In the genomic region with DNA sequence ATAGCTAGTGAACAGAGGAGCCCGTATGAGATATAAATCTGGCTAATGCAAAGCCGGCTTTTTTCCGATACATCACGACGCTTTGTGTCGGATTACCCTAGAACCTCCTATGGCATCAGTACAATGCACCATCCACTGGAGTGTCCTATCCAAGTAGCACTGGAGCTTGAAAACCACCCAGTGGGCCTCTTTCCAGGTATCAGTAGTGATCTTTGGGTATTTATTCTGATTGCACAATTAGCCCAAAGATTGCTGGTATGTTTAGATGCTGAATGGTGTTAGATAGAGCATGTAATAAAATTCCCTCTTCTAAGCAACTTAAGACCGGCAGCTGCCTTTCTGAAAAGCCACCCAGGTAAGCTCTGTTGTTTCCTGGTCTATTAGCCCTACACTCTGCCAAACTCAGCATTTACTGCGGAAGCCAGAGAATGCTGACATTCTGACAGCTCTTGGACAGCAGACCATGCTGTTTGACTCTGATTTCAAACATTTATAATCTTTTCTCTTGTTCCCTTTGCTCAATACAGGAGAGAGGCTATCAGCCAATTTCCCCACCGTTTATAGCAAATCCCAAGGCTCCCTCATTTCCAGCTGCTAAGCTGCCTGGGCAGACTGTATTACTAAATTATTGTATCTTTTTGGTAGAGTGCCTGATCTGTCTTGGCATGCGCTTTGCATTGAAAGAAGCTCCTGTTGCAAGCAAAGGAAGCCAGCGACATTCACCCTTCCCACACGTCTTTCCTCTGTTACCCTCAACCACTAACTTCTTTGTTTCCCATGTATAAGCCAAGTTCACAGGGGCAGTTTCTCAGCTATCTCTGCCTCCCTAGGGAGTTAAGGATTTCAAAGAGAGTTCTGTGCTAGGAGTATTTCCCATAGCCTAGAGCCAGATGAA, we compare ENCODE assay signal across 13 cellular contexts.
DNase-seq lines count a peak whose midpoint lies in the region; ATAC-seq and TF ChIP-seq lines count a peak whose summit lies in the region.
"Had no signal": no experiment of that assay in that cellular context is flagged by ENCODE, and none has a peak within 500 bp of the region (broad histone marks: within the 10 kb centered on the region; RNA-seq: fewer than 3 reads in every experiment).

No MANE protein-coding gene starts in this region.

- intact Hi-C loops in body of pancreas (cut with DNase I): no loop called here

- 59 to 60% methylated on average over 12 of the region's 12 CpGs for WGBS in body of pancreas, 2 donors

- TF ChIP-seq CTCF in body of pancreas (IDR thresholded peaks at IDR 0.05): no peak

- peak; percentile 30 for ATAC-seq in body of pancreas
- ATAC-seq in HG03565 (IDR thresholded peaks at IDR 0.05; ENCODE audit: unreplicated experiment): no peak

- H3K4me3 ChIP-seq in body of pancreas: no peak overlapping the region
- H3K4me3 ChIP-seq: cardiac muscle cell, skin epidermis had no signal

- no peak for TF ChIP-seq POLR2A in body of pancreas (IDR thresholded peaks at IDR 0.05)

- peaks cover 6% of the 10 kb centered on the region for H3K4me1 ChIP-seq in body of pancreas

- H3K9me3 ChIP-seq in body of pancreas: no peaks in the 10 kb centered on the region
- H3K9me3 ChIP-seq: neutrophil had no signal

- no peaks in the 10 kb centered on the region for H3K36me3 ChIP-seq in body of pancreas (replicated peaks in 1 of 2; ENCODE audit: insufficient read depth in 1 of 2, low read depth in 2 of 2)
- H3K36me3 ChIP-seq: cardiac muscle cell, neutrophil had no signal

- no peak overlapping the region for H3K27ac ChIP-seq in body of pancreas
- H3K27ac ChIP-seq: cardiac muscle cell, neutrophil had no signal

- no peaks in the 10 kb centered on the region for H3K27me3 ChIP-seq in body of pancreas
- H3K27me3 ChIP-seq: cardiac muscle cell, neutrophil had no signal

- DNase-seq in NCI-H2171 treated with DMSO at 0.1 percent for 48 hours (lab: John Stamatoyannopoulos, UW) (peak; percentile 12), NCI-H2171 (lab: John Stamatoyannopoulos, UW) (no peak), body of pancreas (no peak), iPS-NIHi11 (ENCODE audit: low spot score) (peak; percentile 10), retina (peak; percentile 72), NCI-H2081 (lab: John Stamatoyannopoulos, UW) (no peak)
- no peak for DNase-seq in stimulated activated CD4-positive, alpha-beta T cell treated with anti-CD3 and anti-CD28 coated beads, Interleukin-2, amount 100 ng/mL, for 48 hours
- DNase-seq: activated naive CD4-positive, alpha-beta T cell treated with anti-CD3 and anti-CD28 coated beads, Interleukin-2, amount 10 ng/mL, durations not matched to agents 7 days and 5 days; KBM-7 had no signal

Comparison
In these comparisons a context has a peak if more than half of its experiments do, and no peak if none do; other contexts are left out.
1. DNase-seq: peak in NCI-H2171 treated with DMSO at 0.1 percent for 48 hours (single experiment), iPS-NIHi11 (single experiment) and retina (single experiment); none in NCI-H2171 (single experiment), body of pancreas (0 of 4), stimulated activated CD4-positive, alpha-beta T cell treated with anti-CD3 and anti-CD28 coated beads, Interleukin-2, amount 100 ng/mL, for 48 hours (0 of 2) and NCI-H2081 (0 of 2).